13 cellular contexts compared by ENCODE assay signal in the genomic region with DNA sequence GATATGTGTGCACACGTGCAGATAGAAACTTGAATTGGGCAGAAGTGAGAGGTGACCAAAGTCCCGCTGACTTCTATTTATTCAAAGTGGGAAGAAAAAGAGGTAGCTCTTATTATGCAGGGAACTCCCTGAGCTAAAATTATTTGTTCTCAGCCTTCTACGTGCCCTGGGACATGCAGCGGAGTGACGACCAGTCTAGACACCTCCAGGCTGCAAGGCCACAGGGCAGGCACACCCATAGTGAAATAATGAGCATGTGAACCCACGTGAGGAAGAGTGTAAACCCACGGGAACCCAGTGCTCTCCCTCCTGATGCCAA.
A peak's percentile ranks its signal among the peaks of the same experiment; 100 is the strongest.
DNase-seq lines count a peak whose midpoint lies in the region; ATAC-seq and TF ChIP-seq lines count a peak whose summit lies in the region.
"Had no signal": no experiment of that assay in that cellular context is flagged by ENCODE, and none has a peak within 500 bp of the region (broad histone marks: within the 10 kb centered on the region; RNA-seq: fewer than 3 reads in every experiment).

No MANE protein-coding gene starts in this region.

- ATAC-seq in GM19025 (IDR thresholded peaks at IDR 0.05; ENCODE audit: low read depth, unreplicated experiment) (peak; percentile 93), GM21825 (IDR thresholded peaks at IDR 0.05; ENCODE audit: unreplicated experiment) (peak; percentile 92), HG03196 (IDR thresholded peaks at IDR 0.05; ENCODE audit: unreplicated experiment) (peak; percentile 88), left lobe of liver (no peak)
- peak; percentile 91 to 94 for ATAC-seq in stimulated activated naive B cell treated with anti-CD40 and anti-IgM and Interleukin-4, amounts not matched to agents 10 μg/mL and 1 μg/mL and 100 μg/mL, for 72 hours (replicated peaks)
- no peak for ATAC-seq in activated naive CD8-positive, alpha-beta T cell treated with anti-CD3 and anti-CD28 coated beads, Interleukin-2, amount 50 U/mL, for 24 hours

- DNase-seq in stimulated activated naive B cell treated with anti-CD40 and anti-IgM and Interleukin-4, amounts not matched to agents 10 μg/mL and 1 μg/mL and 100 μg/mL, for 72 hours, result peak; percentile 17
- DNase-seq in left lobe of liver (ENCODE audit: low spot score) (no peak), Calu3 (no peak)
- no peak for DNase-seq in activated effector memory CD4-positive, alpha-beta T cell treated with Interleukin-2 at 50 U/mL for 16 hours
- no peak for DNase-seq in activated naive CD8-positive, alpha-beta T cell treated with anti-CD3 and anti-CD28 coated beads, Interleukin-2, amount 50 U/mL, for 24 hours
- DNase-seq: activated T-cell treated with anti-CD3 and anti-CD28 coated beads, Interleukin-2, amount 50 U/mL, for 1 hour; DMS79 treated with DMSO at 0.1 percent for 48 hours; NCI-H1092 treated with DMSO at 0.1 percent for 48 hours; T1000 had no signal

- peaks cover 9 to 10% of the 10 kb centered on the region in 2 donors for H3K9me3 Mint-ChIP-seq in stimulated activated naive B cell treated with anti-CD40 and anti-IgM and Interleukin-4, amounts not matched to agents 10 μg/mL and 1 μg/mL and 100 μg/mL, for 72 hours
- peaks cover 4% of the 10 kb centered on the region for H3K9me3 Mint-ChIP-seq in activated naive CD8-positive, alpha-beta T cell treated with anti-CD3 and anti-CD28 coated beads, Interleukin-2, amount 50 U/mL, for 24 hours
- H3K9me3 Mint-ChIP-seq in Calu3 (ENCODE audit: low read depth, unreplicated experiment), result no peaks in the 10 kb centered on the region

- no peak for TF ChIP-seq CTCF in Calu3 (IDR thresholded peaks at IDR 0.05; ENCODE audit: unreplicated experiment)

- peaks cover 2 to 7% of the 10 kb centered on the region in 2 donors for H3K36me3 Mint-ChIP-seq in stimulated activated naive B cell treated with anti-CD40 and anti-IgM and Interleukin-4, amounts not matched to agents 10 μg/mL and 1 μg/mL and 100 μg/mL, for 72 hours
- H3K36me3 Mint-ChIP-seq in activated naive CD8-positive, alpha-beta T cell treated with anti-CD3 and anti-CD28 coated beads, Interleukin-2, amount 50 U/mL, for 24 hours (ENCODE audit: low read depth), result no peaks in the 10 kb centered on the region
- H3K36me3 Mint-ChIP-seq in Calu3 (ENCODE audit: insufficient read depth, unreplicated experiment), result no peaks in the 10 kb centered on the region
- H3K36me3 Mint-ChIP-seq: brain had no signal

- no TSS peak for BruUV-seq in Calu3 (replicated peaks; lab: Mats Ljungman, UMichigan)

- peaks cover 0 to 6% of the 10 kb centered on the region in 2 donors for H3K27me3 Mint-ChIP-seq in stimulated activated naive B cell treated with anti-CD40 and anti-IgM and Interleukin-4, amounts not matched to agents 10 μg/mL and 1 μg/mL and 100 μg/mL, for 72 hours
- peaks cover 4% of the 10 kb centered on the region for H3K27me3 Mint-ChIP-seq in activated naive CD8-positive, alpha-beta T cell treated with anti-CD3 and anti-CD28 coated beads, Interleukin-2, amount 50 U/mL, for 24 hours
- H3K27me3 Mint-ChIP-seq in Calu3 (ENCODE audit: unreplicated experiment), result peaks cover 43% of the 10 kb centered on the region

- H3K4me1 Mint-ChIP-seq in stimulated activated naive B cell treated with anti-CD40 and anti-IgM and Interleukin-4, amounts not matched to agents 10 μg/mL and 1 μg/mL and 100 μg/mL, for 72 hours, result peaks cover 20 to 34% of the 10 kb centered on the region in 2 donors
- H3K4me1 Mint-ChIP-seq in activated naive CD8-positive, alpha-beta T cell treated with anti-CD3 and anti-CD28 coated beads, Interleukin-2, amount 50 U/mL, for 24 hours, result peaks cover 6% of the 10 kb centered on the region
- H3K4me1 Mint-ChIP-seq in Calu3 (ENCODE audit: low read depth, unreplicated experiment), result no peaks in the 10 kb centered on the region
- H3K4me1 Mint-ChIP-seq: brain had no signal

- no peak overlapping the region for H3K4me3 Mint-ChIP-seq in stimulated activated naive B cell treated with anti-CD40 and anti-IgM and Interleukin-4, amounts not matched to agents 10 μg/mL and 1 μg/mL and 100 μg/mL, for 72 hours
- no peak overlapping the region for H3K4me3 Mint-ChIP-seq in activated naive CD8-positive, alpha-beta T cell treated with anti-CD3 and anti-CD28 coated beads, Interleukin-2, amount 50 U/mL, for 24 hours
- no peak overlapping the region for H3K4me3 Mint-ChIP-seq in Calu3 (ENCODE audit: low read depth, unreplicated experiment)
- H3K4me3 Mint-ChIP-seq: brain had no signal

- no peak overlapping the region for H3K27ac Mint-ChIP-seq in stimulated activated naive B cell treated with anti-CD40 and anti-IgM and Interleukin-4, amounts not matched to agents 10 μg/mL and 1 μg/mL and 100 μg/mL, for 72 hours
- no peak overlapping the region for H3K27ac Mint-ChIP-seq in activated naive CD8-positive, alpha-beta T cell treated with anti-CD3 and anti-CD28 coated beads, Interleukin-2, amount 50 U/mL, for 24 hours
- no peak overlapping the region for H3K27ac Mint-ChIP-seq in Calu3 (ENCODE audit: unreplicated experiment)
- H3K27ac Mint-ChIP-seq: brain had no signal

- CTCF ChIA-PET in Calu3 (lab: Charles Lee), result interaction anchor here (0.7 kb wide), 1 partner anchor 1908 kb away, joined by 8 read pairs; no protein-coding TSS in a partner anchor

- intact Hi-C loops in Calu3 (cut with micrococcal nuclease; ENCODE audit: unreplicated experiment), result no loop called here

Comparison
In these comparisons a context has a peak if more than half of its experiments do, and no peak if none do; other contexts are left out.
1. ATAC-seq: peak in GM19025 (single experiment), GM21825 (single experiment), HG03196 (single experiment) and stimulated activated naive B cell treated with anti-CD40 and anti-IgM and Interleukin-4, amounts not matched to agents 10 μg/mL and 1 μg/mL and 100 μg/mL, for 72 hours (2 of 2); none in left lobe of liver (single experiment) and activated naive CD8-positive, alpha-beta T cell treated with anti-CD3 and anti-CD28 coated beads, Interleukin-2, amount 50 U/mL, for 24 hours (single experiment).